2 cellular contexts compared by ENCODE assay signal in genomic region chr5:122353361-122353760, GRCh38. TPM values are rescaled to one million over a fixed set of nuclear protein-coding genes. Genes with fewer than 3 reads are reported as not detected.
"Had no signal": no experiment of that assay in that cellular context is flagged by ENCODE, and none has a peak within 500 bp of the region (broad histone marks: within the 10 kb centered on the region; RNA-seq: fewer than 3 reads in every experiment).

No MANE protein-coding gene starts in this region.

RNA-seq across cellular contexts. Expression of gene SNCAIP, which starts 41.3 kb away (rescaled TPM):
- total RNA-seq: HT-29, K562 had no signal
